ENCODE assay signal across 20 cellular contexts in the genomic region with DNA sequence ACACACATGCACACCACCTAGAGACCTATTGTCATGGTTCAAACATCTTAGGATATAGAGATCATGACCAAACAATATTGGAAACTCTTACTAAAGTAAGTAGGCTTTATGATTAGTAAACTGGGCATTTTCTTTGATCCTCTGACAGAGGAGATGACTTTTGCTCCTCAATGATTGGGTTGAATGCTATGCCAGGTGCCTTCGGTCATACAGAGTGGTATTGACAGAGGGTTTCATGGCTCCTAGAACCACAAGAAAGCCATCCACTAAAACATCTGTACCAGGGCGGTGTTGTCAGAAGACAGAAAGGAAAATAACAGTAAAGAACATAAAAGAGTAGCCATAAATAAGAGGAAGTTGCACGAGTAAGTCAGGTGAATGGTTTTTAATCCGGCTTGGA.
"Had no signal": no experiment of that assay in that cellular context is flagged by ENCODE, and none has a peak within 500 bp of the region (broad histone marks: within the 10 kb centered on the region; RNA-seq: fewer than 3 reads in every experiment).

No MANE protein-coding gene starts in this region.

- H3K36me3 ChIP-seq: heart left ventricle, ovary, right atrium auricular region, sigmoid colon, transverse colon had no signal

- H3K9me3 Mint-ChIP-seq: naive B cell; stimulated activated naive CD8-positive, alpha-beta T cell treated with anti-CD3 and anti-CD28 coated beads, Interleukin-15, Interleukin-2, amounts not matched to agents 100 ng/mL and 50 ng/mL, for 24 hours had no signal

- H3K4me3 ChIP-seq: dorsolateral prefrontal cortex, heart left ventricle, lung, ovary, right atrium auricular region, sigmoid colon, skin epidermis, testis, transverse colon had no signal

- H3K27ac ChIP-seq: dorsolateral prefrontal cortex, ovary, right atrium auricular region, sigmoid colon, skin epidermis, testis, transverse colon had no signal

- H3K27ac Mint-ChIP-seq: stimulated activated naive CD8-positive, alpha-beta T cell treated with anti-CD3 and anti-CD28 coated beads, Interleukin-15, Interleukin-2, amounts not matched to agents 100 ng/mL and 50 ng/mL, for 24 hours had no signal

- ATAC-seq: heart left ventricle, left colon, left ventricle myocardium superior had no signal

- H3K9me3 ChIP-seq: heart left ventricle, ovary, right atrium auricular region, sigmoid colon, testis, transverse colon had no signal

- H3K4me1 ChIP-seq: right atrium auricular region, sigmoid colon, testis, transverse colon had no signal

- H3K4me3 Mint-ChIP-seq: naive B cell; stimulated activated naive CD8-positive, alpha-beta T cell treated with anti-CD3 and anti-CD28 coated beads, Interleukin-15, Interleukin-2, amounts not matched to agents 100 ng/mL and 50 ng/mL, for 24 hours had no signal

- FAIRE-seq: frontal cortex had no signal

- H3K27me3 ChIP-seq: dorsolateral prefrontal cortex, heart left ventricle, ovary, right atrium auricular region, sigmoid colon, testis, transverse colon had no signal

- H3K36me3 Mint-ChIP-seq: naive B cell had no signal

- H3K27me3 Mint-ChIP-seq: naive B cell; stimulated activated naive CD8-positive, alpha-beta T cell treated with anti-CD3 and anti-CD28 coated beads, Interleukin-15, Interleukin-2, amounts not matched to agents 100 ng/mL and 50 ng/mL, for 24 hours had no signal

- DNase-seq: cortex of kidney; dorsolateral prefrontal cortex; effector CD8-positive, alpha-beta T cell; heart left ventricle; hippocampal formation; left ventricle myocardium superior; mesendoderm; naive B cell; ovary; stimulated activated CD4-positive, alpha-beta T cell treated with anti-CD3 and anti-CD28 coated beads, Interleukin-2, amount 100 ng/mL, for 24 hours; stimulated activated CD4-positive, alpha-beta T cell treated with anti-CD3 and anti-CD28 coated beads, Interleukin-4, amount 100 ng/mL, for 4 hours; testis; transverse colon had no signal
